8 cellular contexts compared by ENCODE assay signal in genomic region chr6:119129148-119129967, GRCh38. TPM values are rescaled to one million over a fixed set of nuclear protein-coding genes. Genes with fewer than 3 reads are reported as not detected.
DNase-seq lines count a peak whose midpoint lies in the region; ATAC-seq, FAIRE-seq and TF ChIP-seq lines count a peak whose summit lies in the region.

No MANE protein-coding gene starts in this region.

- no peaks in the 10 kb centered on the region for H3K36me3 Mint-ChIP-seq in activated CD4-positive, alpha-beta T cell treated with anti-CD3 and anti-CD28 coated beads, Interleukin-2, amount 10 ng/mL, durations not matched to agents 7 days and 5 days (ENCODE audit: low read depth)

- H3K4me3 ChIP-seq in lower lobe of right lung, result no peak overlapping the region
- H3K4me3 ChIP-seq in upper lobe of right lung, result no peak overlapping the region

- H3K27ac Mint-ChIP-seq in activated CD4-positive, alpha-beta T cell treated with anti-CD3 and anti-CD28 coated beads, Interleukin-2, amount 10 ng/mL, durations not matched to agents 7 days and 5 days, result no peak overlapping the region

- H3K27ac ChIP-seq in lower lobe of right lung, result no peak overlapping the region
- no peak overlapping the region for H3K27ac ChIP-seq in upper lobe of right lung

- H3K9me3 Mint-ChIP-seq in activated CD4-positive, alpha-beta T cell treated with anti-CD3 and anti-CD28 coated beads, Interleukin-2, amount 10 ng/mL, durations not matched to agents 7 days and 5 days, result no peaks in the 10 kb centered on the region

- peak; percentile 61 for TF ChIP-seq RAD21 in Ishikawa (IDR thresholded peaks at IDR 0.05; ENCODE audit: low read depth)

- peak; percentile 82 for TF ChIP-seq CTCF in lower lobe of right lung (IDR thresholded peaks at IDR 0.05)
- peak; percentile 87 for TF ChIP-seq CTCF in upper lobe of right lung (IDR thresholded peaks at IDR 0.05)

- H3K27me3 ChIP-seq in lower lobe of right lung (ENCODE audit: low read depth), result no peaks in the 10 kb centered on the region
- no peaks in the 10 kb centered on the region for H3K27me3 ChIP-seq in upper lobe of right lung

- DNase-seq in activated CD4-positive, alpha-beta T cell treated with anti-CD3 and anti-CD28 coated beads, Interleukin-2, amount 10 ng/mL, durations not matched to agents 7 days and 5 days, result peak; percentile 57
- no peak for DNase-seq in activated CD4-positive, alpha-beta T cell treated with anti-CD3 and anti-CD28 coated beads for 1 hour
- peak; percentile 93 for DNase-seq in OCI-M1 (lab: John Stamatoyannopoulos, UW)
- no peak for DNase-seq in lower lobe of right lung
- DNase-seq in upper lobe of right lung, result no peak

- intact Hi-C loops in lower lobe of right lung (cut with DNase I) (no loop called here), upper lobe of right lung (cut with DNase I) (no loop called here)

- H3K4me3 Mint-ChIP-seq in activated CD4-positive, alpha-beta T cell treated with anti-CD3 and anti-CD28 coated beads, Interleukin-2, amount 10 ng/mL, durations not matched to agents 7 days and 5 days, result no peak overlapping the region

- H3K4me1 Mint-ChIP-seq in activated CD4-positive, alpha-beta T cell treated with anti-CD3 and anti-CD28 coated beads, Interleukin-2, amount 10 ng/mL, durations not matched to agents 7 days and 5 days, result peaks cover 3% of the 10 kb centered on the region

- ATAC-seq in GM21737 (IDR thresholded peaks at IDR 0.05; ENCODE audit: unreplicated experiment) (peak; percentile 74), lower lobe of right lung (peak; percentile 78 to 83), upper lobe of right lung (peak; percentile 86)

- H3K27me3 Mint-ChIP-seq in activated CD4-positive, alpha-beta T cell treated with anti-CD3 and anti-CD28 coated beads, Interleukin-2, amount 10 ng/mL, durations not matched to agents 7 days and 5 days, result peaks cover 7% of the 10 kb centered on the region

- POLR2A ChIA-PET in activated CD4-positive, alpha-beta T cell treated with anti-CD3 and anti-CD28 coated beads, Interleukin-2, amount 10 ng/mL, durations not matched to agents 7 days and 5 days (lab: Charles Lee), result no interaction called here

- no peak for TF ChIP-seq EP300 in Ishikawa (IDR thresholded peaks at IDR 0.05; ENCODE audit: borderline replicate concordance)

- H3K36me3 ChIP-seq in lower lobe of right lung (no peaks in the 10 kb centered on the region), upper lobe of right lung (no peaks in the 10 kb centered on the region)

- peak; percentile 36 for FAIRE-seq in colon (lab: Jason Lieb, UNC)

- CTCF ChIA-PET in activated CD4-positive, alpha-beta T cell treated with anti-CD3 and anti-CD28 coated beads, Interleukin-2, amount 10 ng/mL, durations not matched to agents 7 days and 5 days (lab: Charles Lee), result interaction anchor here (0.6 to 2.1 kb wide), 14 partner anchors 10 to 288 kb away, joined by 3 to 14 read pairs (median 4); no protein-coding TSS in a partner anchor

- H3K9me3 ChIP-seq in lower lobe of right lung (no peaks in the 10 kb centered on the region), upper lobe of right lung (no peaks in the 10 kb centered on the region)

- H3K4me1 ChIP-seq in lower lobe of right lung (peaks cover 17% of the 10 kb centered on the region), upper lobe of right lung (peaks cover 14% of the 10 kb centered on the region)

TF ChIP-seq in Ishikawa, 13 proteins besides CTCF, POLR2A, EP300 and RAD21:
- TF ChIP-seq MAX (IDR thresholded peaks at IDR 0.05) (no peak), REST (IDR thresholded peaks at IDR 0.05; ENCODE audit: low read depth) (no peak), ZBTB7A (IDR thresholded peaks at IDR 0.05; ENCODE audit: low read depth) (no peak), CEBPB (IDR thresholded peaks at IDR 0.05) (no peak), NFIC (IDR thresholded peaks at IDR 0.05) (no peak), FOXM1 (IDR thresholded peaks at IDR 0.05; ENCODE audit: borderline replicate concordance, low read depth) (no peak), TCF12 (IDR thresholded peaks at IDR 0.05; ENCODE audit: low read depth) (no peak), USF1 (IDR thresholded peaks at IDR 0.05) (no peak), TEAD4 (IDR thresholded peaks at IDR 0.05) (no peak)

RNA-seq across cellular contexts. Expression of gene FAM184A, which starts 50.9 kb away (rescaled TPM):
- total RNA-seq in activated CD4-positive, alpha-beta T cell treated with anti-CD3 and anti-CD28 coated beads, Interleukin-2, amount 10 ng/mL, durations not matched to agents 7 days and 5 days, result 1 to 10 TPM; 7.4 to 8.3 TPM
- 15.9 TPM for total RNA-seq in lower lobe of right lung
- 15.4 TPM for total RNA-seq in upper lobe of right lung

Comparison
In these comparisons a context has a peak if more than half of its experiments do, and no peak if none do; other contexts are left out.
1. DNase-seq: peak in activated CD4-positive, alpha-beta T cell treated with anti-CD3 and anti-CD28 coated beads, Interleukin-2, amount 10 ng/mL, durations not matched to agents 7 days and 5 days (single experiment) and OCI-M1 (single experiment); none in activated CD4-positive, alpha-beta T cell treated with anti-CD3 and anti-CD28 coated beads for 1 hour (single experiment), lower lobe of right lung (single experiment) and upper lobe of right lung (single experiment).
2. Peak in every context shown above with its lines, with median percentiles within 50 percentile points of each other: ATAC-seq.